In the genomic region with DNA sequence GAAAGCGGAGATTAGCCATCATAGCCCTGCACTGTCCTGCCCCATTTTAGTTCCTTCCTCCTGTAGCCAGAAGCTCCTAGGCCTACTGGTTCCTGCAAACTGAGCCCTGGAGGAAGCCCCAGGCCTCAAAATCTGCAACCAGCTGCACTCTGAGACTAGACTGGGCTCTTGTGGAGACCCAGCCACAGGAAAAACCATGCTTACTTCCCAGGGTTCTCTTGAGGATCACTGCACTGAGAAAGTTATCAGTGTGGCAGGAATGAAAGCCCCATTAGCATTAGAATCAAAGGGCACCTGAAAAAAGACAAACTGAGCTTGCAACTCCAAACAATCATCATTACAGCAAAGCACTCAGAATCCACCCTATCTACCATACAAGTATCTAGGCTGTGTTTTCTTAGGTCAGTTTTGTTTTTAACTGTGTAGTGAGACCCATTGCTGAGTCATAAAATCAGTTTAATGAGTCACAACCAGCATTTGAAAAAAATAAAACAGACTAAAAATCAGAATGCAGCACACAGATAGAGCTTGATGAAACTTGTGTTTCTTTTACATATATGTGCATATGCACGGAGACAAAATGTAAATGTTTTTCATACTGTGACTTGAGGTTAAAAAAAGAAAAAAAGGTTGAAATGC, we compare ENCODE assay signal across 15 cellular contexts.
A peak's percentile ranks its signal among the peaks of the same experiment; 100 is the strongest.
DNase-seq lines count a peak whose midpoint lies in the region; ATAC-seq lines count a peak whose summit lies in the region.
"Had no signal": no experiment of that assay in that cellular context is flagged by ENCODE, and none has a peak within 500 bp of the region (broad histone marks: within the 10 kb centered on the region; RNA-seq: fewer than 3 reads in every experiment).

No MANE protein-coding gene starts in this region.

- H3K79me2 ChIP-seq in mesendoderm (ENCODE audit: control insufficient read depth, insufficient read depth, low read length) = no peaks in the 10 kb centered on the region

- H3K4me2 ChIP-seq in mesendoderm (ENCODE audit: low read length) = no peak overlapping the region

- no peak overlapping the region for H4K5ac ChIP-seq in mesendoderm (ENCODE audit: low read length)

- H2BK5ac ChIP-seq in mesendoderm (ENCODE audit: low read length) = no peak overlapping the region

- H3K27ac ChIP-seq in mesendoderm (ENCODE audit: low read depth, low read length) = peak overlapping the region; percentile 78
- H3K27ac ChIP-seq: gastroesophageal sphincter, Peyer's patch had no signal

- H4K8ac ChIP-seq in mesendoderm (ENCODE audit: low read depth, low read length) = no peak overlapping the region

- H3K36me3 ChIP-seq in mesendoderm (ENCODE audit: control insufficient read depth, insufficient read depth, low read length) = no peaks in the 10 kb centered on the region
- H3K36me3 ChIP-seq: gastroesophageal sphincter, Peyer's patch had no signal

- peak overlapping the region; percentile 30 for H2BK120ac ChIP-seq in mesendoderm (ENCODE audit: low read depth, low read length)

- H3K56ac ChIP-seq in mesendoderm (ENCODE audit: low read length) = peak overlapping the region; percentile 39

- H3K4me3 ChIP-seq in mesendoderm (ENCODE audit: low read length) = no peak overlapping the region
- H3K4me3 ChIP-seq: gastroesophageal sphincter, Peyer's patch had no signal

- no CpG with 5 or more reads among the region's 2 CpGs for WGBS in mesendoderm (ENCODE audit: extremely low coverage, insufficient coverage, low lambda C conversion rate)

- H3K4me1 ChIP-seq in mesendoderm (ENCODE audit: control insufficient read depth, low read depth, low read length) = peaks cover 3% of the 10 kb centered on the region
- H3K4me1 ChIP-seq: gastroesophageal sphincter, Peyer's patch had no signal

- ATAC-seq in GM21526 (IDR thresholded peaks at IDR 0.05; ENCODE audit: low FRiP score, unreplicated experiment) (no peak), HG03469 (IDR thresholded peaks at IDR 0.05; ENCODE audit: unreplicated experiment) (no peak)
- ATAC-seq: CD8-positive, alpha-beta T cell; gastroesophageal sphincter; HepG2 had no signal

- H3K9ac ChIP-seq in mesendoderm (ENCODE audit: low read length) = no peak overlapping the region

- no peak overlapping the region for H3K4ac ChIP-seq in mesendoderm (ENCODE audit: low read depth, low read length)

- H3K18ac ChIP-seq in mesendoderm (ENCODE audit: low read length) = peak overlapping the region; percentile 55

- no peak overlapping the region for H3K23ac ChIP-seq in mesendoderm (ENCODE audit: low read length)

- no peaks in the 10 kb centered on the region for H3K27me3 ChIP-seq in mesendoderm (ENCODE audit: insufficient read depth, low read length, poor library complexity)
- H3K27me3 ChIP-seq: gastroesophageal sphincter, Peyer's patch had no signal

- peak; percentile 74 for DNase-seq in EL
- DNase-seq in LHCN-M2 (ENCODE audit: low read depth) = peak; percentile 80
- peak; percentile 35 for DNase-seq in dedifferentiated amniotic fluid mesenchymal stem cell (ENCODE audit: extremely low spot score)
- peak; percentile 43 for DNase-seq in mesendoderm
- DNase-seq in iPS-NIHi11 (ENCODE audit: low spot score) = no peak
- DNase-seq in Ammon's horn (ENCODE audit: low spot score) = no peak
- DNase-seq: activated T-cell treated with anti-CD3 and anti-CD28 coated beads, Interleukin-2, amount 50 U/mL, for 1 hour; caudate nucleus; CD8-positive, alpha-beta T cell; Peyer's patch; trophoblast cell had no signal

- H2AK5ac ChIP-seq in mesendoderm (ENCODE audit: low read length) = no peak overlapping the region

- H3K79me1 ChIP-seq in mesendoderm (ENCODE audit: low read length) = no peaks in the 10 kb centered on the region

- no peak overlapping the region for H2BK15ac ChIP-seq in mesendoderm (replicated peaks; ENCODE audit: low read depth)

Comparison
In these comparisons a context has a peak if more than half of its experiments do, and no peak if none do; other contexts are left out.
1. DNase-seq: peak in EL (single experiment), LHCN-M2 (single experiment), dedifferentiated amniotic fluid mesenchymal stem cell (single experiment) and mesendoderm (single experiment); none in iPS-NIHi11 (single experiment) and Ammon's horn (single experiment).